5 cellular contexts compared by ENCODE assay signal in the genomic region with DNA sequence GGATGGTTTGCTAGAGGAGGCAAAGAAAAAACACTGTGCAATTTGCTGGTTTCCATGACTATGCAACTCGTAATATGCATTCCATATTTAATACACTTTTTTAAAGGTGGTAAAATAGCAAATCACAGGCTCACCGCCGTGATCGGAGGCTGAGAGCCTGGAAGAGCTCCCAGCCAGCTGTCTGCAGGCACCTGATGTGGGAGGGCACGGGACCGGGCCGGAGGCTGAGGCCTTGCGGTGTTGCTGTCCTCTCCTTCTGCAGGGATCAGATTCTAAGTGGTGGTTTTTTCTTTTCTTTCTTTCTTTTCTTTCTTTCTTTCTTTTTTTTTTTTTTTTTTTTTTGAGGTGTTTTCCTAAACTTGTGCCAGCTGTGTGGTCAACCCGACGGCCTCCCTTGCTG.
"Had no signal": no experiment of that assay in that cellular context is flagged by ENCODE, and none has a peak within 500 bp of the region (broad histone marks: within the 10 kb centered on the region; RNA-seq: fewer than 3 reads in every experiment).

No MANE protein-coding gene starts in this region.

- H3K4me3 Mint-ChIP-seq: GM23338, H9 had no signal

- H3K27ac Mint-ChIP-seq: GM23338, H9 had no signal

- H3K9me3 Mint-ChIP-seq: GM23338, H9 had no signal

- H3K4me3 ChIP-seq: GM23338, K562 had no signal

- DNase-seq: H9, HCEC 1CT, IMR-90 had no signal

- ATAC-seq: GM23338, K562 had no signal
